ENCODE assay signal across 1 cellular context in the genomic region with DNA sequence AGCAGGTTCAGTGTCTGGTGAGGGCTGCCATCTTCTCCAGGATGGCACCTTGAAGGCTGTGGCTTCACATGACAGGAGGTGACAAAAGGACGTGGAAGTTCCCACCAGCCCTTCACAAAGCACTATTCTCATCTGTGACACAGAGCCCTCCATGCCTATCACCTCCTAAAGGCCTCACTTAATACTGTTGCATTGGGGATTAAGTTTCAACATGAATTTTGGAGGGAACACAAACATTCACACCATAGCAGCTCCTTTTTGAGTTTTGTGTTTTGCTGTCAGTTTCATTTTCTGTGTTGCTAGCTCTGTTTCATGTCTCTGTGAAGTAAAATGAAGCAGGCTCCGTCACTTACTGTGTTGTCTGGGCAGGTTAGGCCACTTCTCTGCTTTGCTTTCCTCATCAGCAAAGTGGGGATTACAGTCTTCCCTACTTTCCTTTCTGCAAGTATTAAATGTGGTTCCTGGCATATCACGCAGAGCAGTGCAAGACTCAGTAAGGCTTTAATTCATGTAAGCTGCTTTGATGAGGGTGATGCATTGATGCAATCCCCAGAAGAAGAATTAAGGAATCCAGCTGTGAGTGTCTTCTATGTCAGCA.
TF ChIP-seq lines count a peak whose summit lies in the region.

No MANE protein-coding gene starts in this region.

TF ChIP-seq in GM12878, 131 proteins besides CTCF, POLR2A, EP300 and RAD21 (continued from another document):
- TF ChIP-seq, protein P1, sequence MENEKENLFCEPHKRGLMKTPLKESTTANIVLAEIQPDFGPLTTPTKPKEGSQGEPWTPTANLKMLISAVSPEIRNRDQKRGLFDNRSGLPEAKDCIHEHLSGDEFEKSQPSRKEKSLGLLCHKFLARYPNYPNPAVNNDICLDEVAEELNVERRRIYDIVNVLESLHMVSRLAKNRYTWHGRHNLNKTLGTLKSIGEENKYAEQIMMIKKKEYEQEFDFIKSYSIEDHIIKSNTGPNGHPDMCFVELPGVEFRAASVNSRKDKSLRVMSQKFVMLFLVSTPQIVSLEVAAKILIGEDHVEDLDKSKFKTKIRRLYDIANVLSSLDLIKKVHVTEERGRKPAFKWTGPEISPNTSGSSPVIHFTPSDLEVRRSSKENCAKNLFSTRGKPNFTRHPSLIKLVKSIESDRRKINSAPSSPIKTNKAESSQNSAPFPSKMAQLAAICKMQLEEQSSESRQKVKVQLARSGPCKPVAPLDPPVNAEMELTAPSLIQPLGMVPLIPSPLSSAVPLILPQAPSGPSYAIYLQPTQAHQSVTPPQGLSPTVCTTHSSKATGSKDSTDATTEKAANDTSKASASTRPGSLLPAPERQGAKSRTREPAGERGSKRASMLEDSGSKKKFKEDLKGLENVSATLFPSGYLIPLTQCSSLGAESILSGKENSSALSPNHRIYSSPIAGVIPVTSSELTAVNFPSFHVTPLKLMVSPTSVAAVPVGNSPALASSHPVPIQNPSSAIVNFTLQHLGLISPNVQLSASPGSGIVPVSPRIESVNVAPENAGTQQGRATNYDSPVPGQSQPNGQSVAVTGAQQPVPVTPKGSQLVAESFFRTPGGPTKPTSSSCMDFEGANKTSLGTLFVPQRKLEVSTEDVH (IDR thresholded peaks at IDR 0.05; ENCODE audit: low read depth, partially characterized antibody) = no peak
- TF ChIP-seq NBN (IDR thresholded peaks at IDR 0.05) (peak; percentile 67; the same call in 1 of the 2 replicates), ZBTB4 (CRISPR knock-in tag; IDR thresholded peaks at IDR 0.05) (no peak), MEF2A (IDR thresholded peaks at IDR 0.05; ENCODE audit: insufficient read depth, low read depth, low read length) (no peak), PML (IDR thresholded peaks at IDR 0.05; ENCODE audit: low read length) (no peak), IKZF1 (conservative IDR thresholded peaks at IDR 0.05) (peak; percentile 58; the same call in 1 of the 2 replicates), NR2C2 (IDR thresholded peaks at IDR 0.05; ENCODE audit: borderline replicate concordance, control insufficient read depth, insufficient read length, low read depth) (no peak), RAD51 (IDR thresholded peaks at IDR 0.05) (no peak), SMAD1 (IDR thresholded peaks at IDR 0.05; ENCODE audit: low read depth, partially characterized antibody) (no peak), STAT3 (IDR thresholded peaks at IDR 0.05; ENCODE audit: low read depth, low read length) (no peak), EGR1 (IDR thresholded peaks at IDR 0.05; ENCODE audit: borderline replicate concordance in 1 of 2, low read depth in 2 of 2, low read length in 2 of 2) (no peak), SMARCA5 (IDR thresholded peaks at IDR 0.05) (peak; percentile 83)
- TF ChIP-seq, protein P2, sequence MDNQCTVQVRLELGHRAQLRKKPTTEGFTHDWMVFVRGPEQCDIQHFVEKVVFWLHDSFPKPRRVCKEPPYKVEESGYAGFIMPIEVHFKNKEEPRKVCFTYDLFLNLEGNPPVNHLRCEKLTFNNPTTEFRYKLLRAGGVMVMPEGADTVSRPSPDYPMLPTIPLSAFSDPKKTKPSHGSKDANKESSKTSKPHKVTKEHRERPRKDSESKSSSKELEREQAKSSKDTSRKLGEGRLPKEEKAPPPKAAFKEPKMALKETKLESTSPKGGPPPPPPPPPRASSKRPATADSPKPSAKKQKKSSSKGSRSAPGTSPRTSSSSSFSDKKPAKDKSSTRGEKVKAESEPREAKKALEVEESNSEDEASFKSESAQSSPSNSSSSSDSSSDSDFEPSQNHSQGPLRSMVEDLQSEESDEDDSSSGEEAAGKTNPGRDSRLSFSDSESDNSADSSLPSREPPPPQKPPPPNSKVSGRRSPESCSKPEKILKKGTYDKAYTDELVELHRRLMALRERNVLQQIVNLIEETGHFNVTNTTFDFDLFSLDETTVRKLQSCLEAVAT (IDR thresholded peaks at IDR 0.05) = no peak; the same call in 1 of the 2 replicates
